In genomic region chr1:57857809-57858208, GRCh38 we compare ENCODE assay signal across 1 cellular context.
TF ChIP-seq lines count a peak whose summit lies in the region.

No MANE protein-coding gene starts in this region.

TF ChIP-seq in GM23338, 12 proteins besides CTCF, POLR2A, EP300 and RAD21 (continued from another document):
- no peak for TF ChIP-seq ZNF462 (CRISPR knock-in tag; IDR thresholded peaks at IDR 0.05)
- no peak for TF ChIP-seq STAT1 (IDR thresholded peaks at IDR 0.05; ENCODE audit: unreplicated experiment)
- no peak for TF ChIP-seq JUNB (IDR thresholded peaks at IDR 0.05; ENCODE audit: unreplicated experiment)
- no peak for TF ChIP-seq POLR2AphosphoS5 (IDR thresholded peaks at IDR 0.05; ENCODE audit: low read depth)
- no peak for TF ChIP-seq ETS1 (IDR thresholded peaks at IDR 0.05)
TF ChIP-seq in GM23338: peak in this region for 0.
